Comparison of ENCODE assay signal across 1 cellular context in genomic region chr1:16032388-16033100, GRCh38.
TF ChIP-seq lines count a peak whose summit lies in the region.

No MANE protein-coding gene starts in this region.

TF ChIP-seq in K562, 482 proteins besides CTCF, POLR2A, EP300 and RAD21 (continued from another document and continues in another):
- no peak for TF ChIP-seq RBBP5 (IDR thresholded peaks at IDR 0.05; ENCODE audit: borderline replicate concordance, insufficient read depth, low read length, poor library complexity, severe bottlenecking)
- no peak; the same call in 1 of the 2 replicates for TF ChIP-seq NBN (IDR thresholded peaks at IDR 0.05; ENCODE audit: low read depth)
- TF ChIP-seq PTBP1 (IDR thresholded peaks at IDR 0.05; ENCODE audit: low read depth, low read length), result no peak
- no peak for TF ChIP-seq POLR3A (IDR thresholded peaks at IDR 0.05; ENCODE audit: borderline replicate concordance, extremely low read depth, insufficient read depth, insufficient read length)
- TF ChIP-seq MYBL2 (IDR thresholded peaks at IDR 0.05; ENCODE audit: low read depth), result no peak
- TF ChIP-seq MYBL2 (CRISPR knock-in tag; IDR thresholded peaks at IDR 0.05; ENCODE audit: borderline replicate concordance), result no peak
- TF ChIP-seq, protein P1, sequence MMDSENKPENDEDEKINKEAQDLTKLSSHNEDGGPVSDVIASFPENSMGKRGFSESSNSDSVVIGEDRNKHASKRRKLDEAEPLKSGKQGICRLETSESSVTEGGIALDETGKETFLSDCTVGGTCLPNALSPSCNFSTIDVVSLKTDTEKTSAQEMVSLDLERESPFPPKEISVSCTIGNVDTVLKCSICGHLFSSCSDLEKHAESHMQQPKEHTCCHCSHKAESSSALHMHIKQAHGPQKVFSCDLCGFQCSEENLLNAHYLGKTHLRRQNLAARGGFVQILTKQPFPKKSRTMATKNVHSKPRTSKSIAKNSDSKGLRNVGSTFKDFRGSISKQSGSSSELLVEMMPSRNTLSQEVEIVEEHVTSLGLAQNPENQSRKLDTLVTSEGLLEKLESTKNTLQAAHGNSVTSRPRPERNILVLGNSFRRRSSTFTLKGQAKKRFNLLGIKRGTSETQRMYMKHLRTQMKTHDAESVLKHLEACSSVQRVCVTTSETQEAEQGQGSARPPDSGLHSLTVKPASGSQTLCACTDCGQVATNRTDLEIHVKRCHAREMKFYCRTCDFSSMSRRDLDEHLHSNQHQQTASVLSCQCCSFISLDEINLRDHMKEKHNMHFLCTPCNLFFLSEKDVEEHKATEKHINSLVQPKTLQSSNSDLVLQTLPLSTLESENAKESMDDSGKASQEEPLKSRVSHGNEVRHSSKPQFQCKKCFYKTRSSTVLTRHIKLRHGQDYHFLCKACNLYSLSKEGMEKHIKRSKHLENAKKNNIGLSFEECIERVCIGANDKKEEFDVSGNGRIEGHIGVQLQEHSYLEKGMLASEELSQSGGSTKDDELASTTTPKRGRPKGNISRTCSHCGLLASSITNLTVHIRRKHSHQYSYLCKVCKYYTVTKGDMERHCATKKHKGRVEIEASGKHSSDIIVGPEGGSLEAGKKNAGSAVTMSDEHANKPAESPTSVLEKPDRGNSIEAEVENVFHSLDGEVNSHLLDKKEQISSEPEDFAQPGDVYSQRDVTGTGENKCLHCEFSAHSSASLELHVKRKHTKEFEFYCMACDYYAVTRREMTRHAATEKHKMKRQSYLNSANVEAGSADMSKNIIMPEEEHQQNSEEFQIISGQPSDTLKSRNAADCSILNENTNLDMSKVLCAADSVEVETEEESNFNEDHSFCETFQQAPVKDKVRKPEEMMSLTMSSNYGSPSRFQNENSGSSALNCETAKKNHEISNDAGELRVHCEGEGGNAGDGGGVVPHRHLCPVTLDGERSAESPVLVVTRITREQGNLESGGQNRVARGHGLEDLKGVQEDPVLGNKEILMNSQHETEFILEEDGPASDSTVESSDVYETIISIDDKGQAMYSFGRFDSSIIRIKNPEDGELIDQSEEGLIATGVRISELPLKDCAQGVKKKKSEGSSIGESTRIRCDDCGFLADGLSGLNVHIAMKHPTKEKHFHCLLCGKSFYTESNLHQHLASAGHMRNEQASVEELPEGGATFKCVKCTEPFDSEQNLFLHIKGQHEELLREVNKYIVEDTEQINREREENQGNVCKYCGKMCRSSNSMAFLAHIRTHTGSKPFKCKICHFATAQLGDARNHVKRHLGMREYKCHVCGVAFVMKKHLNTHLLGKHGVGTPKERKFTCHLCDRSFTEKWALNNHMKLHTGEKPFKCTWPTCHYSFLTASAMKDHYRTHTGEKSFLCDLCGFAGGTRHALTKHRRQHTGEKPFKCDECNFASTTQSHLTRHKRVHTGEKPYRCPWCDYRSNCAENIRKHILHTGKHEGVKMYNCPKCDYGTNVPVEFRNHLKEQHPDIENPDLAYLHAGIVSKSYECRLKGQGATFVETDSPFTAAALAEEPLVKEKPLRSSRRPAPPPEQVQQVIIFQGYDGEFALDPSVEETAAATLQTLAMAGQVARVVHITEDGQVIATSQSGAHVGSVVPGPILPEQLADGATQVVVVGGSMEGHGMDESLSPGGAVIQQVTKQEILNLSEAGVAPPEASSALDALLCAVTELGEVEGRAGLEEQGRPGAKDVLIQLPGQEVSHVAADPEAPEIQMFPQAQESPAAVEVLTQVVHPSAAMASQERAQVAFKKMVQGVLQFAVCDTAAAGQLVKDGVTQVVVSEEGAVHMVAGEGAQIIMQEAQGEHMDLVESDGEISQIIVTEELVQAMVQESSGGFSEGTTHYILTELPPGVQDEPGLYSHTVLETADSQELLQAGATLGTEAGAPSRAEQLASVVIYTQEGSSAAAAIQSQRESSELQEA (IDR thresholded peaks at IDR 0.05; ENCODE audit: low read depth), result no peak
- no peak for TF ChIP-seq FOSL1 (tag; conservative IDR thresholded peaks at IDR 0.05)
- TF ChIP-seq WHSC1 (IDR thresholded peaks at IDR 0.05; ENCODE audit: low read length), result no peak
- TF ChIP-seq PHB2 (IDR thresholded peaks at IDR 0.05; ENCODE audit: low read depth), result no peak
- peak; percentile 62; the same call in 1 of the 2 replicates for TF ChIP-seq AFF4 (CRISPR knock-in tag; IDR thresholded peaks at IDR 0.05)
- peak; percentile 98 for TF ChIP-seq ARID2 (IDR thresholded peaks at IDR 0.05)
- no peak for TF ChIP-seq FOXA3 (CRISPR knock-in tag; conservative IDR thresholded peaks at IDR 0.05 in 1 of 2, IDR thresholded peaks at IDR 0.05 in 1 of 2)
- no peak; the same call in 1 of the 2 replicates for TF ChIP-seq ARID1B (IDR thresholded peaks at IDR 0.05)
- TF ChIP-seq CBFA2T3 (IDR thresholded peaks at IDR 0.05), result no peak
- TF ChIP-seq CBX8 (IDR thresholded peaks at IDR 0.05; ENCODE audit: borderline replicate concordance, extremely low read depth, low read depth, low read length, poor library complexity, severe bottlenecking), result no peak
- TF ChIP-seq, protein P2, sequence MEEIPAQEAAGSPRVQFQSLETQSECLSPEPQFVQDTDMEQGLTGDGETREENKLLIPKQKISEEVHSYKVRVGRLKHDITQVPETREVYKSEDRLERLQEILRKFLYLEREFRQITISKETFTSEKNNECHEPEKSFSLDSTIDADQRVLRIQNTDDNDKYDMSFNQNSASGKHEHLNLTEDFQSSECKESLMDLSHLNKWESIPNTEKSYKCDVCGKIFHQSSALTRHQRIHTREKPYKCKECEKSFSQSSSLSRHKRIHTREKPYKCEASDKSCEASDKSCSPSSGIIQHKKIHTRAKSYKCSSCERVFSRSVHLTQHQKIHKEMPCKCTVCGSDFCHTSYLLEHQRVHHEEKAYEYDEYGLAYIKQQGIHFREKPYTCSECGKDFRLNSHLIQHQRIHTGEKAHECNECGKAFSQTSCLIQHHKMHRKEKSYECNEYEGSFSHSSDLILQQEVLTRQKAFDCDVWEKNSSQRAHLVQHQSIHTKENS (CRISPR knock-in tag; IDR thresholded peaks at IDR 0.05), result no peak
- no peak for TF ChIP-seq POLR2G (IDR thresholded peaks at IDR 0.05; ENCODE audit: low read depth, low read length)
- no peak for TF ChIP-seq ZNF551 (CRISPR knock-in tag; IDR thresholded peaks at IDR 0.05)
- TF ChIP-seq HOMEZ (CRISPR knock-in tag; IDR thresholded peaks at IDR 0.05), result no peak
- TF ChIP-seq CCNT2 (IDR thresholded peaks at IDR 0.05; ENCODE audit: borderline replicate concordance, extremely low read depth, insufficient read length, low read depth, low read length), result no peak
- TF ChIP-seq SNRNP70 (optimal IDR thresholded peaks at IDR 0.05; ENCODE audit: low read depth, low read length), result no peak
- TF ChIP-seq TBP (optimal IDR thresholded peaks at IDR 0.05; ENCODE audit: low read depth, low read length), result peak; percentile 21
- TF ChIP-seq ZSCAN29 (IDR thresholded peaks at IDR 0.05), result no peak
- TF ChIP-seq ETS2 (tag; IDR thresholded peaks at IDR 0.05; ENCODE audit: borderline replicate concordance, poor library complexity, severe bottlenecking), result no peak
- TF ChIP-seq ZNF431 (CRISPR knock-in tag; IDR thresholded peaks at IDR 0.05), result no peak
- TF ChIP-seq PHF21A (IDR thresholded peaks at IDR 0.05; ENCODE audit: borderline replicate concordance, low read depth), result no peak
- TF ChIP-seq BCL6 (CRISPR knock-in tag; IDR thresholded peaks at IDR 0.05), result no peak
- TF ChIP-seq, protein P3, sequence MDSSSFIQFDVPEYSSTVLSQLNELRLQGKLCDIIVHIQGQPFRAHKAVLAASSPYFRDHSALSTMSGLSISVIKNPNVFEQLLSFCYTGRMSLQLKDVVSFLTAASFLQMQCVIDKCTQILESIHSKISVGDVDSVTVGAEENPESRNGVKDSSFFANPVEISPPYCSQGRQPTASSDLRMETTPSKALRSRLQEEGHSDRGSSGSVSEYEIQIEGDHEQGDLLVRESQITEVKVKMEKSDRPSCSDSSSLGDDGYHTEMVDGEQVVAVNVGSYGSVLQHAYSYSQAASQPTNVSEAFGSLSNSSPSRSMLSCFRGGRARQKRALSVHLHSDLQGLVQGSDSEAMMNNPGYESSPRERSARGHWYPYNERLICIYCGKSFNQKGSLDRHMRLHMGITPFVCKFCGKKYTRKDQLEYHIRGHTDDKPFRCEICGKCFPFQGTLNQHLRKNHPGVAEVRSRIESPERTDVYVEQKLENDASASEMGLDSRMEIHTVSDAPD (CRISPR knock-in tag; IDR thresholded peaks at IDR 0.05), result no peak
- no peak; the same call in 1 of the 2 replicates for TF ChIP-seq KLF6 (CRISPR knock-in tag; IDR thresholded peaks at IDR 0.05; ENCODE audit: borderline replicate concordance)
- no peak for TF ChIP-seq ARHGAP35 (IDR thresholded peaks at IDR 0.05; ENCODE audit: partially characterized antibody)
- no peak for TF ChIP-seq ATF1 (CRISPR knock-in tag; IDR thresholded peaks at IDR 0.05)
- TF ChIP-seq ATF1 (tag; IDR thresholded peaks at IDR 0.05), result peak; percentile 41; the same call in 1 of the 2 replicates
- TF ChIP-seq POU5F1 (IDR thresholded peaks at IDR 0.05; ENCODE audit: borderline replicate concordance, low read depth, low read length, partially characterized antibody), result no peak
- TF ChIP-seq HMGN3 (IDR thresholded peaks at IDR 0.05; ENCODE audit: borderline replicate concordance, extremely low read depth, insufficient read length, low read depth, low read length), result no peak
- no peak for TF ChIP-seq THAP12 (CRISPR knock-in tag; IDR thresholded peaks at IDR 0.05)
- no peak for TF ChIP-seq ZNF384 (IDR thresholded peaks at IDR 0.05; ENCODE audit: low read depth, low read length)
- no peak for TF ChIP-seq ATF6 (CRISPR knock-in tag; IDR thresholded peaks at IDR 0.05)
- TF ChIP-seq, protein P4, sequence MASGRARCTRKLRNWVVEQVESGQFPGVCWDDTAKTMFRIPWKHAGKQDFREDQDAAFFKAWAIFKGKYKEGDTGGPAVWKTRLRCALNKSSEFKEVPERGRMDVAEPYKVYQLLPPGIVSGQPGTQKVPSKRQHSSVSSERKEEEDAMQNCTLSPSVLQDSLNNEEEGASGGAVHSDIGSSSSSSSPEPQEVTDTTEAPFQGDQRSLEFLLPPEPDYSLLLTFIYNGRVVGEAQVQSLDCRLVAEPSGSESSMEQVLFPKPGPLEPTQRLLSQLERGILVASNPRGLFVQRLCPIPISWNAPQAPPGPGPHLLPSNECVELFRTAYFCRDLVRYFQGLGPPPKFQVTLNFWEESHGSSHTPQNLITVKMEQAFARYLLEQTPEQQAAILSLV (tag; IDR thresholded peaks at IDR 0.05), result no peak
